Comparison of ENCODE assay signal across 1 cellular context in genomic region chr20:49823152-49823847, GRCh38.
TF ChIP-seq lines count a peak whose summit lies in the region.

No MANE protein-coding gene starts in this region.

TF ChIP-seq in GM12878, 131 proteins besides CTCF, POLR2A, EP300 and RAD21 (continued from another document and continues in another):
- TF ChIP-seq HSF1 (IDR thresholded peaks at IDR 0.05; ENCODE audit: low read depth, low read length) (no peak), NBN (IDR thresholded peaks at IDR 0.05) (peak; percentile 82), BCL3 (IDR thresholded peaks at IDR 0.05; ENCODE audit: borderline replicate concordance, insufficient read depth, low read depth, low read length, poor library complexity, severe bottlenecking) (no peak), NFXL1 (IDR thresholded peaks at IDR 0.05; ENCODE audit: borderline replicate concordance) (no peak), MEF2B (IDR thresholded peaks at IDR 0.05; ENCODE audit: partially characterized antibody, poor library complexity, severe bottlenecking) (no peak), ZSCAN29 (IDR thresholded peaks at IDR 0.05) (no peak), ZBTB40 (IDR thresholded peaks at IDR 0.05; ENCODE audit: borderline replicate concordance) (no peak), ZBTB33 (IDR thresholded peaks at IDR 0.05) (no peak), CREM (IDR thresholded peaks at IDR 0.05; ENCODE audit: low read depth) (0 out of 2 replicates have a peak, but pooled peaks have one; percentile 30), BHLHE40 (IDR thresholded peaks at IDR 0.05; ENCODE audit: borderline replicate concordance in 1 of 2, low read depth in 2 of 2, low read length in 1 of 2) (peak; percentile 47 to 59; a peak in 3 of 4 replicates), NR2C1 (IDR thresholded peaks at IDR 0.05) (peak; percentile 33; the same call in 1 of the 2 replicates), PKNOX1 (IDR thresholded peaks at IDR 0.05) (peak; percentile 35; the same call in 1 of the 2 replicates), RUNX3 (IDR thresholded peaks at IDR 0.05; ENCODE audit: low read length) (peak; percentile 75), ZNF24 (IDR thresholded peaks at IDR 0.05) (peak; percentile 50; the same call in 1 of the 2 replicates), ZNF592 (IDR thresholded peaks at IDR 0.05) (no peak), SIN3A (IDR thresholded peaks at IDR 0.05; ENCODE audit: low read depth, low read length) (no peak), BCL11A (IDR thresholded peaks at IDR 0.05; ENCODE audit: low read depth, low read length) (0 out of 2 replicates have a peak, but pooled peaks have one; percentile 37), FOXK2 (IDR thresholded peaks at IDR 0.05) (no peak), SREBF2 (IDR thresholded peaks at IDR 0.05; ENCODE audit: low read length) (no peak), NKRF (conservative IDR thresholded peaks at IDR 0.05) (no peak), ESRRA (IDR thresholded peaks at IDR 0.05; ENCODE audit: low read length) (no peak), CEBPB (IDR thresholded peaks at IDR 0.05; ENCODE audit: borderline replicate concordance in 1 of 2, low read depth in 2 of 2, low read length in 2 of 2) (no peak), RELB (IDR thresholded peaks at IDR 0.05; ENCODE audit: low read depth) (peak; percentile 83; the same call in 1 of the 2 replicates), SKIL (IDR thresholded peaks at IDR 0.05; ENCODE audit: low read depth, poor library complexity, severe bottlenecking) (no peak), IRF5 (IDR thresholded peaks at IDR 0.05; ENCODE audit: borderline replicate concordance) (no peak), EZH2 (IDR thresholded peaks at IDR 0.05; ENCODE audit: borderline replicate concordance, control insufficient read depth, low read depth, low read length) (no peak), FOXM1 (IDR thresholded peaks at IDR 0.05; ENCODE audit: low read depth, low read length) (no peak), NR2C2 (IDR thresholded peaks at IDR 0.05; ENCODE audit: borderline replicate concordance, control insufficient read depth, insufficient read length, low read depth) (no peak), IKZF2 (IDR thresholded peaks at IDR 0.05) (peak; percentile 67 to 75; a peak in 3 of 4 replicates), SRF (IDR thresholded peaks at IDR 0.05; ENCODE audit: low read depth in 2 of 2, low read length in 2 of 2) (no peak), CHD4 (IDR thresholded peaks at IDR 0.05) (no peak), PAX5 (IDR thresholded peaks at IDR 0.05; ENCODE audit: borderline replicate concordance, low read depth, low read length) (no peak)
